In the genomic region with DNA sequence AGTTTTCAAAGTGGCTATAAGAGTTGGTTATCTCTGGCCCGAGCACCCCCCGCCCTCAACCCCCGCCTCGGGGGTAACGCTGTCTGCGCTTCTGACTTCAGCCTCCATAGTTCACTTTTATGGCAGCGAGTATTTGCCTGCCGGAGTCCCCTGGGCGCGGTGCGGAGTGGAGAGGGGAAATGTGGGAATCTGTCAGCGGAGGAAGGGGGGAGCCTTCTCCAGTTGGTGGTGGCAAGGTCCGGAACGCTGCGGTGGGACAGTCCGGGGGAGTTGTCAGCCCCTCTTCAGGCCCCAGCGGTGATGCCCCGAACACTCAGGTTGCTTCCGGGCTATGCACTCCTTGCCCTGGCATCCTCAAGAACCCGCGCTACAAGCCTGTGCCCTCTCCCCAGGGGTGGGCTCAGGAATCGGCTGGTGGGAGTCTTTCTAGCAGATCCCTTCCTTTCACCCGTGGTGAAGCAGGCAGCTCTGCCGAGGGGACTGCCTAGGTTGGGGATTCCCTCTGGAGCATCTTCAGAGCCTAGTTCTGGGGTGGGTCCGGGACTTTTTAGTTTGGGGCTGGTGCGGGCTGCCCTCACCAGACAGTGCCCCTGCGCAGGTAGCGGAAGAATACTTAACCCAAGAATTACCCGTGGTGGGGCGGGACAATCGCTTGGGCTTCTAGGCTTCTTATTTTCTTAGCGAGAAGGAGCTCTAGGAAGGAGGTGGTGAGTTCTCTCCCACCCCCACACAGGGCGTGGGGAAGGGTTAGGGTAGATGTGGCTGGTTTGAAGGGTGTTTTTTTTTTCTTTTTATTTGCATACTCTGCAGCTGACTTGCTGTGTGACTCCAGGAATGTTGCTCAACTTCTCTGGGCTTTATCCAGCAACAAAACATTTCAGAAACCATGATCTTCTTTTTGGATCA, we compare ENCODE assay signal across 7 cellular contexts. TPM values are rescaled to one million over a fixed set of nuclear protein-coding genes. Genes with fewer than 3 reads are reported as not detected.
DNase-seq lines count a peak whose midpoint lies in the region; ATAC-seq and TF ChIP-seq lines count a peak whose summit lies in the region.

No MANE protein-coding gene starts in this region.

- peak overlapping the region; percentile 91 for H3K4me3 Mint-ChIP-seq in activated T-cell treated with anti-CD3 and anti-CD28 coated beads, Interleukin-2, amount 50 U/mL, for 72 hours
- peak overlapping the region; percentile 90 to 93 for H3K4me3 Mint-ChIP-seq in stimulated activated naive CD8-positive, alpha-beta T cell treated with anti-CD3 and anti-CD28 coated beads, Interleukin-15, amount 100 ng/mL, for 72 hours

- H3K36me3 ChIP-seq in iPS-20b (ENCODE audit: insufficient read depth, low read depth, low read length), result no peaks in the 10 kb centered on the region

- H3K27ac Mint-ChIP-seq in activated T-cell treated with anti-CD3 and anti-CD28 coated beads, Interleukin-2, amount 50 U/mL, for 72 hours, result no peak overlapping the region
- H3K27ac Mint-ChIP-seq in stimulated activated naive CD8-positive, alpha-beta T cell treated with anti-CD3 and anti-CD28 coated beads, Interleukin-15, amount 100 ng/mL, for 72 hours, result no peak overlapping the region

- H3K9me3 Mint-ChIP-seq in activated T-cell treated with anti-CD3 and anti-CD28 coated beads, Interleukin-2, amount 50 U/mL, for 72 hours, result no peaks in the 10 kb centered on the region
- no peaks in the 10 kb centered on the region for H3K9me3 Mint-ChIP-seq in stimulated activated naive CD8-positive, alpha-beta T cell treated with anti-CD3 and anti-CD28 coated beads, Interleukin-15, amount 100 ng/mL, for 72 hours

- H3K9ac ChIP-seq in iPS-20b (ENCODE audit: low read depth, low read length), result no peak overlapping the region

- H3K4me3 ChIP-seq in HL-60 (replicated peaks; ENCODE audit: insufficient read depth, low read length) (peak overlapping the region; percentile 53), iPS-20b (ENCODE audit: low read length) (peak overlapping the region; percentile 82)

- peaks cover 13% of the 10 kb centered on the region for H3K4me1 Mint-ChIP-seq in activated T-cell treated with anti-CD3 and anti-CD28 coated beads, Interleukin-2, amount 50 U/mL, for 72 hours (ENCODE audit: low read depth)
- H3K4me1 Mint-ChIP-seq in stimulated activated naive CD8-positive, alpha-beta T cell treated with anti-CD3 and anti-CD28 coated beads, Interleukin-15, amount 100 ng/mL, for 72 hours, result peaks cover 22% of the 10 kb centered on the region

- H3K27me3 Mint-ChIP-seq in activated T-cell treated with anti-CD3 and anti-CD28 coated beads, Interleukin-2, amount 50 U/mL, for 72 hours (ENCODE audit: low read depth), result peaks cover 61% of the 10 kb centered on the region
- peaks cover 97% of the 10 kb centered on the region for H3K27me3 Mint-ChIP-seq in stimulated activated naive CD8-positive, alpha-beta T cell treated with anti-CD3 and anti-CD28 coated beads, Interleukin-15, amount 100 ng/mL, for 72 hours

- no peak for DNase-seq in HL-60 (ENCODE audit: low read depth in 1 of 2, low spot score in 1 of 2)
- peak in 1 of 2 donors; percentile 7 for DNase-seq in activated T-cell treated with anti-CD3 and anti-CD28 coated beads, Interleukin-2, amount 50 U/mL, for 72 hours
- DNase-seq in stimulated activated naive CD8-positive, alpha-beta T cell treated with anti-CD3 and anti-CD28 coated beads, Interleukin-15, amount 100 ng/mL, for 72 hours, result no peak
- no peak for DNase-seq in hippocampal formation (lab: John Stamatoyannopoulos, UW)
- DNase-seq in NCI-H226, result no peak

- no peak overlapping the region for H3K27ac ChIP-seq in HL-60 (replicated peaks)
- H3K27ac ChIP-seq in iPS-20b (ENCODE audit: low read length), result no peak overlapping the region

- TF ChIP-seq CTCF in HL-60 (IDR thresholded peaks at IDR 0.05; ENCODE audit: insufficient read depth, low read length), result no peak

- H3K4me1 ChIP-seq in iPS-20b (ENCODE audit: insufficient read depth, low read length), result peaks cover 4% of the 10 kb centered on the region; the same call in 1 of the 2 replicates

- peak; percentile 34 to 43 for ATAC-seq in activated T-cell treated with anti-CD3 and anti-CD28 coated beads, Interleukin-2, amount 50 U/mL, for 72 hours (replicated peaks in 1 of 2)
- ATAC-seq in stimulated activated naive CD8-positive, alpha-beta T cell treated with anti-CD3 and anti-CD28 coated beads, Interleukin-15, amount 100 ng/mL, for 72 hours, result peak; percentile 43
- no peak for ATAC-seq in GM21717 (IDR thresholded peaks at IDR 0.05; ENCODE audit: unreplicated experiment)

- H3K36me3 Mint-ChIP-seq in activated T-cell treated with anti-CD3 and anti-CD28 coated beads, Interleukin-2, amount 50 U/mL, for 72 hours (ENCODE audit: insufficient read depth in 2 of 2), result no peaks in the 10 kb centered on the region

- no peaks in the 10 kb centered on the region for H3K9me3 ChIP-seq in iPS-20b (ENCODE audit: insufficient read depth, low read depth, low read length)

- peaks cover 32% of the 10 kb centered on the region for H3K27me3 ChIP-seq in HL-60 (ENCODE audit: insufficient read depth, poor library complexity, severe bottlenecking)
- peaks cover 83% of the 10 kb centered on the region for H3K27me3 ChIP-seq in iPS-20b (ENCODE audit: insufficient read depth, low read length)

RNA-seq across cellular contexts. Expression of a gene that starts 1.6 kb away (rescaled TPM):
- not detected for total RNA-seq in activated T-cell treated with anti-CD3 and anti-CD28 coated beads, Interleukin-2, amount 50 U/mL, for 72 hours
